In the genomic region with DNA sequence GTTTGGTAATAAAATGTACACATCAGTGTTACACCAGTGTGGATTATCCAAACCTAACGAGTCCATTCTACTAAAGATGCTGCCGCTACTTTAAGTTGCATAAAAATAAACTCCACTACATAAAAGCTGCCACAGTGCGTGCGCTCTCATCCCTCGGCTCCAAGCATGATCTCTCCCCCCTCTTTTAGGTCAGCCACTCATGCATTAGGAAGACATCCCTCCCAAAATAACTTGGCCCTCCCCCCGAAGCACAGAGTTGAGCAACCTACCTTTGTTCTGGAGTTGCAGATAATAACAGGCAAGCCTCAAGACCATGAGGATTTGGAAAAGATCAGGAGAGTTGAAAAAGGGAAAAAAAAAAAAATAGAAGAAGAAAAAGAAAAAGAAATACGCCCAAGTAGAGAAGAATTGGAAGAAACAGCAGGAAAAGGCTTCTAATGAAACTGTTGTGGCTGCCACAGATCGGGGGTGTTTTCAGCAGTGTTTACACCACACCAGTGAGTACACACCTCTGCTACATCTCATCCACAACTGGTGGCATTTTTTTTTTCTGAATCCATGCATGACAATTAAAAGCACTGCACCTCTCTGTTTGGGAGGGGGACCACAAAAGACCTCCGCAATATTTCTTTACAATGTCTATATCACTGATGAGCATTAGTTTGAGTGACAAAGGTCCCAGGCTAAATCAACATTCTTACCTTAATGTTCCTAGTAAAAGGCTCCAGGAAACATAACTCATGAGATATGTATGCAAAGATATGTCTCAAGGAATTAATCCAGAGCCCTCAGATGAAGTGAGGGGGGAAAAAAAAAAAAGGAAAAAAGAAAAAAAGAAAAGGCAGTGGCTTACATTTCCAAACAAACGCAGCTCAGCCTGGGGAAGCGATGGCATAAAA, we compare ENCODE assay signal across 8 cellular contexts.
A peak's percentile ranks its signal among the peaks of the same experiment; 100 is the strongest.
DNase-seq lines count a peak whose midpoint lies in the region; ATAC-seq and TF ChIP-seq lines count a peak whose summit lies in the region.

No MANE protein-coding gene starts in this region.

- H2AK5ac ChIP-seq in neuronal stem cell (ENCODE audit: low read depth, low read length): no peak overlapping the region

- no peak overlapping the region for H3K9ac ChIP-seq in neuronal stem cell (ENCODE audit: low read depth, low read length, poor library complexity)

- CTCF ChIA-PET in CD8-positive, alpha-beta T cell (lab: Charles Lee): interaction anchor here (1.7 kb wide), 1 partner anchor 10 kb away, joined by 5 read pairs; no protein-coding TSS in a partner anchor
- CTCF ChIA-PET in PC-9 (lab: Charles Lee): no interaction called here

- TF ChIP-seq EP300 in gastroesophageal sphincter (IDR thresholded peaks at IDR 0.05): no peak

- H2BK120ac ChIP-seq in neuronal stem cell (ENCODE audit: low read depth, low read length): no peak overlapping the region

- H3K4me1 ChIP-seq in CD8-positive, alpha-beta T cell (ENCODE audit: insufficient read depth, low read length): peaks cover 44% of the 10 kb centered on the region
- H3K4me1 ChIP-seq in SJCRH30 (0 out of 2 replicates have a peak, but pooled peaks cover 3% of the 10 kb centered on the region), gastroesophageal sphincter (peaks cover 2 to 91% (median 4%) of the 10 kb centered on the region in 3 donors), neuronal stem cell (ENCODE audit: control insufficient read depth in 2 of 2, insufficient read depth in 1 of 2, low read depth in 1 of 2, low read length in 2 of 2) (peaks cover 29 to 49% of the 10 kb centered on the region in 2 donors), PC-9 (replicated peaks; ENCODE audit: insufficient read depth) (no peaks in the 10 kb centered on the region)

- no peak overlapping the region for H2BK15ac ChIP-seq in neuronal stem cell (ENCODE audit: low read length)

- no peaks in the 10 kb centered on the region for H3K9me3 Mint-ChIP-seq in CD8-positive, alpha-beta T cell

- H3K4me3 Mint-ChIP-seq in CD8-positive, alpha-beta T cell: no peak overlapping the region

- no peak for TF ChIP-seq POLR2A in gastroesophageal sphincter (IDR thresholded peaks at IDR 0.05)

- H3K23ac ChIP-seq in neuronal stem cell (ENCODE audit: low read depth, low read length, poor library complexity): no peak overlapping the region

- intact Hi-C loops in CD8-positive, alpha-beta T cell (cut with DNase I, micrococcal nuclease): no loop called here
- intact Hi-C loops in PC-9 (cut with micrococcal nuclease; ENCODE audit: unreplicated experiment): no loop called here

- peaks cover 21% of the 10 kb centered on the region for H3K36me3 Mint-ChIP-seq in CD8-positive, alpha-beta T cell

- H3F3A ChIP-seq in PC-9 (ENCODE audit: insufficient read depth, low read depth): no peaks in the 10 kb centered on the region

- H3K27ac ChIP-seq in CD8-positive, alpha-beta T cell (ENCODE audit: low read depth, low read length): no peak overlapping the region
- H3K27ac ChIP-seq in SJCRH30: no peak overlapping the region
- H3K27ac ChIP-seq in gastroesophageal sphincter: peak overlapping the region; percentile 64 to 86 (median 82)
- H3K27ac ChIP-seq in neuronal stem cell (replicated peaks; ENCODE audit: low read length): no peak overlapping the region
- H3K27ac ChIP-seq in PC-9: no peak overlapping the region

- no peak overlapping the region for H4K91ac ChIP-seq in neuronal stem cell (ENCODE audit: low read depth, low read length, poor library complexity)

- no peak overlapping the region for H4K8ac ChIP-seq in neuronal stem cell (ENCODE audit: low read depth, low read length)

- POLR2A ChIA-PET in CD8-positive, alpha-beta T cell (lab: Charles Lee): interaction anchor here (0.6 to 1.6 kb wide), 2 partner anchors 12 to 20 kb away, joined by 3 to 5 read pairs; no protein-coding TSS in a partner anchor
- POLR2A ChIA-PET in PC-9 (lab: Charles Lee; ENCODE audit: unreplicated experiment): no interaction called here

- H3K27me3 ChIP-seq in CD8-positive, alpha-beta T cell (ENCODE audit: insufficient read depth, low read length): no peaks in the 10 kb centered on the region
- H3K27me3 ChIP-seq in SJCRH30: no peaks in the 10 kb centered on the region
- H3K27me3 ChIP-seq in gastroesophageal sphincter: no peaks in the 10 kb centered on the region
- H3K27me3 ChIP-seq in neuronal stem cell (ENCODE audit: control insufficient read depth in 3 of 3, insufficient read depth in 3 of 3, low read depth in 1 of 3, low read length in 3 of 3): no peaks in the 10 kb centered on the region
- no peaks in the 10 kb centered on the region for H3K27me3 ChIP-seq in PC-9 (ENCODE audit: insufficient read depth, low read depth)

- no peaks in the 10 kb centered on the region for H3K9me2 ChIP-seq in PC-9 (ENCODE audit: insufficient read depth)

- no peaks in the 10 kb centered on the region for H3K79me2 ChIP-seq in PC-9 (ENCODE audit: low read depth)

- no peak overlapping the region for H3K4ac ChIP-seq in neuronal stem cell (ENCODE audit: low read length)

- no peak for ATAC-seq in CD8-positive, alpha-beta T cell
- peak; percentile 82 for ATAC-seq in gastroesophageal sphincter

- no peak overlapping the region for H2BK12ac ChIP-seq in neuronal stem cell (ENCODE audit: low read length)

- H2AFZ ChIP-seq in neuronal stem cell (ENCODE audit: low read length) (peak overlapping the region; percentile 66), PC-9 (no peak overlapping the region)

- H3K4me2 ChIP-seq in neuronal stem cell (ENCODE audit: insufficient read depth, low read length, poor library complexity, severe bottlenecking): peak overlapping the region; percentile 29
- no peak overlapping the region for H3K4me2 ChIP-seq in PC-9

- no TSS peak for BruUV-seq in PC-9 (replicated peaks; lab: Mats Ljungman, UMichigan)

- H3K36me3 ChIP-seq in CD8-positive, alpha-beta T cell (ENCODE audit: insufficient read depth, low read length): no peaks in the 10 kb centered on the region
- H3K36me3 ChIP-seq in SJCRH30 (no peaks in the 10 kb centered on the region), gastroesophageal sphincter (no peaks in the 10 kb centered on the region), neuronal stem cell (replicated peaks in 1 of 2; ENCODE audit: control insufficient read depth in 2 of 2, insufficient read depth in 2 of 2, low read length in 2 of 2) (no peaks in the 10 kb centered on the region), PC-9 (ENCODE audit: low read depth) (no peaks in the 10 kb centered on the region)

- no peak for TF ChIP-seq CTCF in CD8-positive, alpha-beta T cell (IDR thresholded peaks at IDR 0.05)
- TF ChIP-seq CTCF in gastroesophageal sphincter (IDR thresholded peaks at IDR 0.05) (peak in 2 of 4 experiments; percentile 17 to 41), PC-9 (conservative IDR thresholded peaks at IDR 0.05) (no peak)

- no peak overlapping the region for H3K14ac ChIP-seq in neuronal stem cell (ENCODE audit: low read length)

- H3K4me1 Mint-ChIP-seq in CD8-positive, alpha-beta T cell (ENCODE audit: low read depth): peaks cover 80% of the 10 kb centered on the region

- in situ Hi-C loops in G401 (cut with HindIII; ENCODE audit: low sequenced_read_pairs) (no loop called here), ACHN (cut with HindIII; ENCODE audit: low pct_ligation_motif_present, low pct_unique_long_range_greater_than_20kb, low sequenced_read_pairs) (no loop called here)

- peak overlapping the region; percentile 52 for H3K27ac Mint-ChIP-seq in CD8-positive, alpha-beta T cell

- no peaks in the 10 kb centered on the region for H4K20me1 ChIP-seq in PC-9 (ENCODE audit: insufficient read depth)

- no peaks in the 10 kb centered on the region for H3K79me1 ChIP-seq in neuronal stem cell (ENCODE audit: low read depth, low read length)

- H3K18ac ChIP-seq in neuronal stem cell (ENCODE audit: low read length): no peak overlapping the region

- no peaks in the 10 kb centered on the region for H3K9me3 ChIP-seq in CD8-positive, alpha-beta T cell (ENCODE audit: low read length)
- H3K9me3 ChIP-seq in SJCRH30 (replicated peaks): no peaks in the 10 kb centered on the region
- no peaks in the 10 kb centered on the region for H3K9me3 ChIP-seq in gastroesophageal sphincter
- H3K9me3 ChIP-seq in neuronal stem cell (replicated peaks in 1 of 2; ENCODE audit: control insufficient read depth in 2 of 2, insufficient read depth in 1 of 2, low read depth in 1 of 2, low read length in 2 of 2): no peaks in the 10 kb centered on the region
- no peaks in the 10 kb centered on the region for H3K9me3 ChIP-seq in PC-9 (ENCODE audit: insufficient read depth, low read depth)

- H3K4me3 ChIP-seq in CD8-positive, alpha-beta T cell (ENCODE audit: low read depth, low read length): no peak overlapping the region
- H3K4me3 ChIP-seq in SJCRH30: peak overlapping the region; percentile 25; the same call in 1 of the 2 replicates
- peak overlapping the region; percentile 45 to 49 for H3K4me3 ChIP-seq in gastroesophageal sphincter
- peak overlapping the region in 1 of 2 donors; percentile 29 for H3K4me3 ChIP-seq in neuronal stem cell (ENCODE audit: low read length in 2 of 2)
- no peak overlapping the region for H3K4me3 ChIP-seq in PC-9

- DNase-seq in CD8-positive, alpha-beta T cell: no peak
- DNase-seq in SJCRH30 (no peak), neuronal stem cell (ENCODE audit: low spot score) (no peak), retina (no peak), G401 (ENCODE audit: low spot score) (no peak), ACHN (no peak), PC-9 (no peak)

- H2BK5ac ChIP-seq in neuronal stem cell (ENCODE audit: low read length): no peak overlapping the region

- H3K27me3 Mint-ChIP-seq in CD8-positive, alpha-beta T cell (ENCODE audit: low read depth): no peaks in the 10 kb centered on the region

- WGBS in gastroesophageal sphincter (ENCODE audit: low coverage in 1 of 2), 2 donors: 11 to 28% methylated on average over 10 to 11 of the region's 11 CpGs
- WGBS in neuronal stem cell (ENCODE audit: extremely low coverage in 2 of 2, insufficient read length in 2 of 2, insufficient replicate concordance in 1 of 2), 2 donors: no CpG with 5 or more reads among the region's 11 CpGs

Comparison
In these comparisons a context has a peak if more than half of its experiments do, and no peak if none do; other contexts are left out.
1. H3K27ac ChIP-seq: peak in gastroesophageal sphincter (4 of 4); none in CD8-positive, alpha-beta T cell (single experiment), SJCRH30 (single experiment), neuronal stem cell (single experiment) and PC-9 (single experiment).
2. H3K4me3 ChIP-seq: peak in SJCRH30 (single experiment) and gastroesophageal sphincter (2 of 2); none in CD8-positive, alpha-beta T cell (single experiment) and PC-9 (single experiment).